In genomic region chr16:73846292-73846849, GRCh38 we compare ENCODE assay signal across 15 cellular contexts.
DNase-seq lines count a peak whose midpoint lies in the region; TF ChIP-seq lines count a peak whose summit lies in the region.
"Had no signal": no experiment of that assay in that cellular context is flagged by ENCODE, and none has a peak within 500 bp of the region (broad histone marks: within the 10 kb centered on the region; RNA-seq: fewer than 3 reads in every experiment).

No MANE protein-coding gene starts in this region.

- no peak overlapping the region for H3K27ac Mint-ChIP-seq in progenitor cell of endocrine pancreas
- H3K27ac Mint-ChIP-seq: activated B cell treated with CpG ODN at 0.5 μM for 24 hours; activated CD8-positive, alpha-beta memory T cell treated with anti-CD3 and anti-CD28 coated beads, Interleukin-2, amount 10 ng/mL, durations not matched to agents 7 days and 5 days; naive thymus-derived CD4-positive, alpha-beta T cell had no signal

- H3K36me3 Mint-ChIP-seq in progenitor cell of endocrine pancreas (ENCODE audit: insufficient read depth) = peaks cover 1% of the 10 kb centered on the region
- H3K36me3 Mint-ChIP-seq: activated CD8-positive, alpha-beta memory T cell treated with anti-CD3 and anti-CD28 coated beads, Interleukin-2, amount 10 ng/mL, durations not matched to agents 7 days and 5 days; naive thymus-derived CD4-positive, alpha-beta T cell had no signal

- peak; percentile 14 for TF ChIP-seq CTCF in progenitor cell of endocrine pancreas (IDR thresholded peaks at IDR 0.05; ENCODE audit: unreplicated experiment)

- H3K9me3 Mint-ChIP-seq in progenitor cell of endocrine pancreas (ENCODE audit: low read depth) = peaks cover 2% of the 10 kb centered on the region
- H3K9me3 Mint-ChIP-seq: activated B cell treated with CpG ODN at 0.5 μM for 24 hours had no signal

- no peak overlapping the region for H3K4me3 Mint-ChIP-seq in progenitor cell of endocrine pancreas (ENCODE audit: low read depth)
- H3K4me3 Mint-ChIP-seq: activated B cell treated with CpG ODN at 0.5 μM for 24 hours; activated CD8-positive, alpha-beta memory T cell treated with anti-CD3 and anti-CD28 coated beads, Interleukin-2, amount 10 ng/mL, durations not matched to agents 7 days and 5 days; naive thymus-derived CD4-positive, alpha-beta T cell had no signal

- DNase-seq in NCI-H1694 treated with DMSO at 0.1 percent for 48 hours (lab: John Stamatoyannopoulos, UW) (peak; percentile 14), NCI-H1694 (lab: John Stamatoyannopoulos, UW) (no peak), NCI-H526 treated with DMSO at 0.1 percent for 48 hours (lab: John Stamatoyannopoulos, UW) (peak; percentile 4), globus pallidus (ENCODE audit: low spot score) (peak; percentile 7), progenitor cell of endocrine pancreas (ENCODE audit: low spot score, unreplicated experiment) (no peak), ecto neural progenitor cell (ENCODE audit: low spot score) (no peak), NOMO-1 treated with dmso at 0.1 percent for 144 hours (lab: John Stamatoyannopoulos, UW; ENCODE audit: unreplicated experiment) (no peak), SIG-M5 treated with dmso at 0.1 percent for 504 hours (lab: John Stamatoyannopoulos, UW; ENCODE audit: unreplicated experiment) (no peak)
- DNase-seq: activated B cell treated with CpG ODN at 0.5 μM for 24 hours; activated CD8-positive, alpha-beta memory T cell treated with anti-CD3 and anti-CD28 coated beads, Interleukin-2, amount 10 ng/mL, durations not matched to agents 7 days and 5 days; activated naive CD4-positive, alpha-beta T cell treated with Interleukin-2 at 50 U/mL for 16 hours; body of pancreas; naive thymus-derived CD4-positive, alpha-beta T cell; T-helper 1 cell; testis had no signal

- peaks cover 13% of the 10 kb centered on the region for H3K27me3 Mint-ChIP-seq in progenitor cell of endocrine pancreas
- H3K27me3 Mint-ChIP-seq: activated B cell treated with CpG ODN at 0.5 μM for 24 hours; activated CD8-positive, alpha-beta memory T cell treated with anti-CD3 and anti-CD28 coated beads, Interleukin-2, amount 10 ng/mL, durations not matched to agents 7 days and 5 days had no signal

- peaks cover 10% of the 10 kb centered on the region for H3K4me1 Mint-ChIP-seq in progenitor cell of endocrine pancreas (ENCODE audit: low read depth)
- H3K4me1 Mint-ChIP-seq: activated B cell treated with CpG ODN at 0.5 μM for 24 hours; activated CD8-positive, alpha-beta memory T cell treated with anti-CD3 and anti-CD28 coated beads, Interleukin-2, amount 10 ng/mL, durations not matched to agents 7 days and 5 days; naive thymus-derived CD4-positive, alpha-beta T cell had no signal

Comparison
In these comparisons a context has a peak if more than half of its experiments do, and no peak if none do; other contexts are left out.
1. DNase-seq: peak in NCI-H1694 treated with DMSO at 0.1 percent for 48 hours (single experiment), NCI-H526 treated with DMSO at 0.1 percent for 48 hours (single experiment) and globus pallidus (single experiment); none in NCI-H1694 (single experiment), progenitor cell of endocrine pancreas (single experiment), ecto neural progenitor cell (single experiment), NOMO-1 treated with dmso at 0.1 percent for 144 hours (single experiment) and SIG-M5 treated with dmso at 0.1 percent for 504 hours (single experiment).